ENCODE assay signal across 1 cellular context in genomic region chr15:89115547-89115946, GRCh38.
A peak's percentile ranks its signal among the peaks of the same experiment; 100 is the strongest.
TF ChIP-seq lines count a peak whose summit lies in the region.

No MANE protein-coding gene starts in this region.

TF ChIP-seq in H1, 55 proteins besides CTCF, POLR2A, EP300 and RAD21 (continued from another document):
- TF ChIP-seq TBP (IDR thresholded peaks at IDR 0.05; ENCODE audit: low read depth, low read length) = peak; percentile 31; the same call in 1 of the 2 replicates
- TF ChIP-seq TAF1 (IDR thresholded peaks at IDR 0.05; ENCODE audit: low read depth, low read length) = peak; percentile 57
- TF ChIP-seq ATF2 (IDR thresholded peaks at IDR 0.05; ENCODE audit: low read length) = no peak
- TF ChIP-seq BACH1 (IDR thresholded peaks at IDR 0.05; ENCODE audit: low read length) = peak; percentile 94
- TF ChIP-seq BRCA1 (IDR thresholded peaks at IDR 0.05; ENCODE audit: low read depth, low read length) = no peak
- TF ChIP-seq POLR2AphosphoS5 (IDR thresholded peaks at IDR 0.05; ENCODE audit: low read depth, low read length) = peak; percentile 62; the same call in 1 of the 2 replicates
- TF ChIP-seq KDM5A (IDR thresholded peaks at IDR 0.05; ENCODE audit: low read length) = no peak
- no peak for TF ChIP-seq CBX5 (IDR thresholded peaks at IDR 0.05; ENCODE audit: low read depth, low read length)
- no peak for TF ChIP-seq CREB1 (IDR thresholded peaks at IDR 0.05)
- TF ChIP-seq TCF12 (IDR thresholded peaks at IDR 0.05; ENCODE audit: low read depth, low read length) = peak; percentile 100
- TF ChIP-seq POU5F1 (IDR thresholded peaks at IDR 0.05; ENCODE audit: low read depth, low read length) = no peak
- no peak for TF ChIP-seq SUZ12 (IDR thresholded peaks at IDR 0.05; ENCODE audit: low read length)
- TF ChIP-seq JUND (IDR thresholded peaks at IDR 0.05; ENCODE audit: low read length) = no peak
- TF ChIP-seq TAF7 (optimal IDR thresholded peaks at IDR 0.05; ENCODE audit: borderline replicate concordance, low read depth, low read length) = no peak
- no peak for TF ChIP-seq HDAC2 (IDR thresholded peaks at IDR 0.05; ENCODE audit: borderline replicate concordance in 1 of 2, low read depth in 2 of 2, low read length in 2 of 2)
- no peak for TF ChIP-seq YY1 (IDR thresholded peaks at IDR 0.05; ENCODE audit: low read depth, low read length)
- no peak for TF ChIP-seq BCL11A (IDR thresholded peaks at IDR 0.05; ENCODE audit: low read depth in 2 of 2, low read length in 2 of 2)
- TF ChIP-seq EZH2 (IDR thresholded peaks at IDR 0.05; ENCODE audit: low read depth, low read length, severe bottlenecking) = no peak
- no peak for TF ChIP-seq FOSL1 (IDR thresholded peaks at IDR 0.05; ENCODE audit: insufficient read depth, low read depth, low read length)
- TF ChIP-seq MAFK (IDR thresholded peaks at IDR 0.05; ENCODE audit: low read depth, low read length) = peak; percentile 74; the same call in 1 of the 2 replicates
- peak; percentile 48; the same call in 1 of the 2 replicates for TF ChIP-seq SP1 (IDR thresholded peaks at IDR 0.05; ENCODE audit: low read depth, low read length)
- TF ChIP-seq RFX5 (IDR thresholded peaks at IDR 0.05; ENCODE audit: borderline replicate concordance, low read depth, low read length) = no peak
- TF ChIP-seq USF2 (IDR thresholded peaks at IDR 0.05; ENCODE audit: low read length) = no peak
- no peak for TF ChIP-seq RBBP5 (IDR thresholded peaks at IDR 0.05; ENCODE audit: borderline replicate concordance, low read depth, low read length)
- TF ChIP-seq PHF8 (conservative IDR thresholded peaks at IDR 0.05; ENCODE audit: low read depth, low read length) = no peak
- no peak for TF ChIP-seq HDAC6 (IDR thresholded peaks at IDR 0.05; ENCODE audit: low read depth, low read length)
- TF ChIP-seq CTBP2 (IDR thresholded peaks at IDR 0.05; ENCODE audit: borderline replicate concordance, insufficient read depth, insufficient read length, low read length) = no peak
- no peak for TF ChIP-seq SAP30 (IDR thresholded peaks at IDR 0.05; ENCODE audit: insufficient read depth, insufficient replicate concordance, low read length)
- no peak for TF ChIP-seq SP4 (IDR thresholded peaks at IDR 0.05; ENCODE audit: low read length)
- no peak for TF ChIP-seq TEAD4 (IDR thresholded peaks at IDR 0.05; ENCODE audit: low read depth, low read length)
- TF ChIP-seq CHD2 (IDR thresholded peaks at IDR 0.05; ENCODE audit: low read length) = 0 out of 2 replicates have a peak, but pooled peaks have one; percentile 19
TF ChIP-seq in H1: peak in this region for 8.
